ENCODE assay signal across 1 cellular context in genomic region chr11:66011785-66012303, GRCh38.
A peak's percentile ranks its signal among the peaks of the same experiment; 100 is the strongest.
TF ChIP-seq lines count a peak whose summit lies in the region.

TSS of gene CST6 (plus strand) at chr11:66012008. CDS start at chr11:66012045, 37 bp downstream.

TF ChIP-seq in WTC11, 78 proteins besides CTCF, POLR2A, EP300 and RAD21 (continued from another document and continues in another):
- TF ChIP-seq ZNF317 (CRISPR knock-in tag; IDR thresholded peaks at IDR 0.05; ENCODE audit: borderline replicate concordance, low read depth): no peak
- TF ChIP-seq MAX (CRISPR knock-in tag; IDR thresholded peaks at IDR 0.05): peak; percentile 75; the same call in 1 of the 2 replicates
- TF ChIP-seq GTF2I (CRISPR knock-in tag; conservative IDR thresholded peaks at IDR 0.05): no peak
- peak; percentile 51; the same call in 1 of the 2 replicates for TF ChIP-seq ZNF138 (CRISPR knock-in tag; conservative IDR thresholded peaks at IDR 0.05)
- no peak; the same call in 1 of the 2 replicates for TF ChIP-seq PRDM15 (CRISPR knock-in tag; IDR thresholded peaks at IDR 0.05)
- TF ChIP-seq ZNF532 (CRISPR knock-in tag; IDR thresholded peaks at IDR 0.05; ENCODE audit: borderline replicate concordance): no peak
- no peak for TF ChIP-seq NFATC4 (CRISPR knock-in tag; IDR thresholded peaks at IDR 0.05)
- no peak; the same call in 1 of the 2 replicates for TF ChIP-seq KAT7 (CRISPR knock-in tag; IDR thresholded peaks at IDR 0.05; ENCODE audit: borderline replicate concordance)
- TF ChIP-seq MXD4 (CRISPR knock-in tag; IDR thresholded peaks at IDR 0.05; ENCODE audit: borderline replicate concordance): no peak
- TF ChIP-seq ZMAT4 (CRISPR knock-in tag; IDR thresholded peaks at IDR 0.05): no peak
- no peak for TF ChIP-seq CREB1 (CRISPR knock-in tag; IDR thresholded peaks at IDR 0.05)
- no peak for TF ChIP-seq ARID4B (CRISPR knock-in tag; IDR thresholded peaks at IDR 0.05; ENCODE audit: borderline replicate concordance)
- no peak for TF ChIP-seq MLX (CRISPR knock-in tag; IDR thresholded peaks at IDR 0.05)
- TF ChIP-seq FOXK1 (CRISPR knock-in tag; IDR thresholded peaks at IDR 0.05): no peak
- no peak for TF ChIP-seq ESRRA (CRISPR knock-in tag; IDR thresholded peaks at IDR 0.05; ENCODE audit: borderline replicate concordance)
- no peak for TF ChIP-seq FOXJ3 (CRISPR knock-in tag; IDR thresholded peaks at IDR 0.05; ENCODE audit: borderline replicate concordance)
- no peak for TF ChIP-seq ZNF671 (CRISPR knock-in tag; IDR thresholded peaks at IDR 0.05)
- no peak for TF ChIP-seq GABPB1 (CRISPR knock-in tag; IDR thresholded peaks at IDR 0.05)
- no peak for TF ChIP-seq TP53 (CRISPR knock-in tag; IDR thresholded peaks at IDR 0.05)
- no peak for TF ChIP-seq PREB (CRISPR knock-in tag; IDR thresholded peaks at IDR 0.05; ENCODE audit: borderline replicate concordance)
- no peak for TF ChIP-seq STAT6 (CRISPR knock-in tag; conservative IDR thresholded peaks at IDR 0.05; ENCODE audit: low read depth)
- 0 out of 2 replicates have a peak, but pooled peaks have one; percentile 19 for TF ChIP-seq SP1 (CRISPR knock-in tag; conservative IDR thresholded peaks at IDR 0.05)
- TF ChIP-seq NFYB (CRISPR knock-in tag; conservative IDR thresholded peaks at IDR 0.05; ENCODE audit: low read depth): no peak
- no peak for TF ChIP-seq JUN (CRISPR knock-in tag; IDR thresholded peaks at IDR 0.05)
- TF ChIP-seq E2F4 (CRISPR knock-in tag; IDR thresholded peaks at IDR 0.05; ENCODE audit: borderline replicate concordance, low read depth): no peak
- TF ChIP-seq RORB (CRISPR knock-in tag; IDR thresholded peaks at IDR 0.05): no peak
- no peak for TF ChIP-seq MYBL2 (CRISPR knock-in tag; IDR thresholded peaks at IDR 0.05)
- TF ChIP-seq TEAD1 (CRISPR knock-in tag; IDR thresholded peaks at IDR 0.05): no peak
- no peak for TF ChIP-seq NFE2L1 (CRISPR knock-in tag; IDR thresholded peaks at IDR 0.05)
- no peak for TF ChIP-seq SMAD3 (CRISPR knock-in tag; IDR thresholded peaks at IDR 0.05; ENCODE audit: borderline replicate concordance)
- TF ChIP-seq ZBTB43 (CRISPR knock-in tag; IDR thresholded peaks at IDR 0.05): no peak
- TF ChIP-seq IRF2 (CRISPR knock-in tag; IDR thresholded peaks at IDR 0.05; ENCODE audit: borderline replicate concordance, low read depth): no peak
- no peak for TF ChIP-seq USF2 (CRISPR knock-in tag; IDR thresholded peaks at IDR 0.05)
- no peak for TF ChIP-seq RELA (CRISPR knock-in tag; IDR thresholded peaks at IDR 0.05; ENCODE audit: borderline replicate concordance)
- no peak for TF ChIP-seq ZNF396 (CRISPR knock-in tag; IDR thresholded peaks at IDR 0.05; ENCODE audit: borderline replicate concordance)
